Comparison of ENCODE assay signal across 18 cellular contexts in genomic region chr20:3405139-3405538, GRCh38. TPM values are rescaled to one million over a fixed set of nuclear protein-coding genes. Genes with fewer than 3 reads are reported as not detected.
A peak's percentile ranks its signal among the peaks of the same experiment; 100 is the strongest.
DNase-seq lines count a peak whose midpoint lies in the region; ATAC-seq and TF ChIP-seq lines count a peak whose summit lies in the region.
"Had no signal": no experiment of that assay in that cellular context is flagged by ENCODE, and none has a peak within 500 bp of the region (broad histone marks: within the 10 kb centered on the region; RNA-seq: fewer than 3 reads in every experiment).

No MANE protein-coding gene starts in this region.

- H2BK15ac ChIP-seq in neuronal stem cell (ENCODE audit: low read length) = no peak overlapping the region

- DNase-seq in heart right ventricle (no peak), Right ventricle myocardium superior (no peak), caudate nucleus (lab: John Stamatoyannopoulos, UW) (no peak), memory B cell (ENCODE audit: low spot score in 2 of 2) (no peak), stomach (no peak), NCI-H128 (lab: John Stamatoyannopoulos, UW; ENCODE audit: unreplicated experiment) (no peak), neuronal stem cell (ENCODE audit: low spot score) (no peak)
- DNase-seq: activated CD8-positive, alpha-beta T cell treated with anti-CD3 and anti-CD28 coated beads for 36 hours; activated gamma-delta T cell treated with Interleukin-2 at 50 U/mL for 16 hours; brain microvascular endothelial cell; DMS 273 treated with DMSO at 0.1 percent for 48 hours; lower lobe of right lung; NCI-H1105 treated with DMSO at 0.1 percent for 48 hours; NCI-H446; stimulated activated CD4-positive, alpha-beta T cell treated with anti-CD3 and anti-CD28 coated beads, Interleukin-1b, Interleukin-23, amount 100 ng/mL, for 48 hours had no signal

- peaks cover 2% of the 10 kb centered on the region for H3K36me3 Mint-ChIP-seq in memory B cell

- ATAC-seq in heart right ventricle = no peak
- no peak for ATAC-seq in Right ventricle myocardium superior (ENCODE audit: poor library complexity)
- ATAC-seq in memory B cell (ENCODE audit: low read depth) = no peak
- no peak for ATAC-seq in HG02970 (IDR thresholded peaks at IDR 0.05; ENCODE audit: low FRiP score, unreplicated experiment)
- ATAC-seq: activated CD8-positive, alpha-beta T cell treated with anti-CD3 and anti-CD28 coated beads for 36 hours; lower lobe of right lung had no signal

- no peaks in the 10 kb centered on the region for H3K79me1 ChIP-seq in neuronal stem cell (ENCODE audit: low read depth, low read length)

- no peak overlapping the region for H4K8ac ChIP-seq in neuronal stem cell (ENCODE audit: low read depth, low read length)

- no peak overlapping the region for H4K91ac ChIP-seq in neuronal stem cell (ENCODE audit: low read depth, low read length, poor library complexity)

- H3K9me3 ChIP-seq in heart right ventricle = no peaks in the 10 kb centered on the region
- H3K9me3 ChIP-seq in stomach = no peaks in the 10 kb centered on the region
- H3K9me3 ChIP-seq in neuronal stem cell (replicated peaks in 1 of 2; ENCODE audit: control insufficient read depth in 2 of 2, insufficient read depth in 1 of 2, low read depth in 1 of 2, low read length in 2 of 2) = no peaks in the 10 kb centered on the region
- H3K9me3 ChIP-seq: lower lobe of right lung, prostate gland had no signal

- H3K27ac ChIP-seq in heart right ventricle = peak overlapping the region in 6 of 10 donors; percentile 89 to 98 (median 96)
- peak overlapping the region; percentile 20 for H3K27ac ChIP-seq in caudate nucleus (ENCODE audit: low read depth, low read length)
- peak overlapping the region in 3 of 5 donors; percentile 95 to 97 (median 96) for H3K27ac ChIP-seq in stomach
- no peak overlapping the region for H3K27ac ChIP-seq in neuronal stem cell (replicated peaks; ENCODE audit: low read length)
- H3K27ac ChIP-seq: brain microvascular endothelial cell had no signal

- no peaks in the 10 kb centered on the region for H3K9me3 Mint-ChIP-seq in memory B cell
- H3K9me3 Mint-ChIP-seq: activated CD8-positive, alpha-beta T cell treated with anti-CD3 and anti-CD28 coated beads for 36 hours; T-helper 1 cell treated with Interleukin-12 subunit alpha and Interleukin-12 subunit beta and Interleukin-4 antibody, amounts not matched to agents 30 μg/mL and 1 μg/mL, for 36 hours had no signal

- intact Hi-C loops in heart right ventricle (cut with DNase I) (loop anchor here in 3 of 10 donors (5.0 to 10.0 kb wide), 3 partner anchors 33 to 198 kb away; partner anchors contain the start of gene ITPA (in 1 of the 3)), Right ventricle myocardium superior (cut with DNase I) (loop anchor here (10.0 kb wide), 2 partner anchors 50 to 70 kb away; partner anchors contain the start of gene ATRN), stomach (cut with DNase I; ENCODE audit: low total_unique reads) (no loop called here)

- no peaks in the 10 kb centered on the region for H3K36me3 ChIP-seq in heart right ventricle
- H3K36me3 ChIP-seq in stomach = no peaks in the 10 kb centered on the region
- H3K36me3 ChIP-seq in neuronal stem cell (replicated peaks in 1 of 2; ENCODE audit: control insufficient read depth in 2 of 2, insufficient read depth in 2 of 2, low read length in 2 of 2) = no peaks in the 10 kb centered on the region
- H3K36me3 ChIP-seq: brain microvascular endothelial cell, lower lobe of right lung, prostate gland had no signal

- no peak overlapping the region for H3K4ac ChIP-seq in neuronal stem cell (ENCODE audit: low read length)

- no peak overlapping the region for H2BK5ac ChIP-seq in neuronal stem cell (ENCODE audit: low read length)

- H3K18ac ChIP-seq in neuronal stem cell (ENCODE audit: low read length) = no peak overlapping the region

- peak overlapping the region in 2 of 10 donors; percentile 81 to 94 for H3K4me3 ChIP-seq in heart right ventricle
- no peak overlapping the region for H3K4me3 ChIP-seq in stomach
- no peak overlapping the region for H3K4me3 ChIP-seq in neuronal stem cell (ENCODE audit: low read length in 2 of 2)
- H3K4me3 ChIP-seq: prostate gland had no signal

- no peak overlapping the region for H3K9ac ChIP-seq in neuronal stem cell (ENCODE audit: low read depth, low read length, poor library complexity)

- 42 to 60% methylated on average over 2 of the region's 2 CpGs for WGBS in heart right ventricle, 2 donors
- 45 to 70% (median 56%) methylated on average over 2 of the region's 2 CpGs for WGBS in stomach, 5 donors
- WGBS in neuronal stem cell (ENCODE audit: extremely low coverage in 2 of 2, insufficient read length in 2 of 2, insufficient replicate concordance in 1 of 2), 2 donors = no CpG with 5 or more reads among the region's 2 CpGs

- H3K4me1 ChIP-seq in heart right ventricle (peaks cover 0 to 60% (median 42%) of the 10 kb centered on the region in 9 donors), stomach (peaks cover 14 to 57% (median 41%) of the 10 kb centered on the region in 4 donors), neuronal stem cell (ENCODE audit: control insufficient read depth in 2 of 2, insufficient read depth in 1 of 2, low read depth in 1 of 2, low read length in 2 of 2) (peaks cover 2 to 3% of the 10 kb centered on the region in 2 donors)

- H2AFZ ChIP-seq in neuronal stem cell (ENCODE audit: low read length) = no peak overlapping the region

- H2BK12ac ChIP-seq in neuronal stem cell (ENCODE audit: low read length) = no peak overlapping the region

- no peak for TF ChIP-seq POLR2A in stomach (IDR thresholded peaks at IDR 0.05)

- H3K4me1 Mint-ChIP-seq in memory B cell = peaks cover 24% of the 10 kb centered on the region

- peak overlapping the region; percentile 94 for H3K27ac Mint-ChIP-seq in memory B cell
- H3K27ac Mint-ChIP-seq: activated CD8-positive, alpha-beta T cell treated with anti-CD3 and anti-CD28 coated beads for 36 hours; T-helper 1 cell treated with Interleukin-12 subunit alpha and Interleukin-12 subunit beta and Interleukin-4 antibody, amounts not matched to agents 30 μg/mL and 1 μg/mL, for 36 hours had no signal

- TF ChIP-seq CTCF in heart right ventricle (IDR thresholded peaks at IDR 0.05) (no peak), stomach (IDR thresholded peaks at IDR 0.05) (no peak)

- H3K23ac ChIP-seq in neuronal stem cell (ENCODE audit: low read depth, low read length, poor library complexity) = no peak overlapping the region

- H3K14ac ChIP-seq in neuronal stem cell (ENCODE audit: low read length) = no peak overlapping the region

- H2AK5ac ChIP-seq in neuronal stem cell (ENCODE audit: low read depth, low read length) = no peak overlapping the region

- H2BK120ac ChIP-seq in neuronal stem cell (ENCODE audit: low read depth, low read length) = no peak overlapping the region

- H3K4me2 ChIP-seq in neuronal stem cell (ENCODE audit: insufficient read depth, low read length, poor library complexity, severe bottlenecking) = no peak overlapping the region

- no peaks in the 10 kb centered on the region for H3K27me3 Mint-ChIP-seq in memory B cell

- no peak for TF ChIP-seq EP300 in stomach (IDR thresholded peaks at IDR 0.05)

- H3K27me3 ChIP-seq in heart right ventricle (no peaks in the 10 kb centered on the region), stomach (no peaks in the 10 kb centered on the region), neuronal stem cell (ENCODE audit: control insufficient read depth in 3 of 3, insufficient read depth in 3 of 3, low read depth in 1 of 3, low read length in 3 of 3) (no peaks in the 10 kb centered on the region)
- H3K27me3 ChIP-seq: brain microvascular endothelial cell had no signal

- H3K4me3 Mint-ChIP-seq in memory B cell = no peak overlapping the region
- H3K4me3 Mint-ChIP-seq: activated CD8-positive, alpha-beta T cell treated with anti-CD3 and anti-CD28 coated beads for 36 hours; T-helper 1 cell treated with Interleukin-12 subunit alpha and Interleukin-12 subunit beta and Interleukin-4 antibody, amounts not matched to agents 30 μg/mL and 1 μg/mL, for 36 hours had no signal

RNA-seq across cellular contexts. Expression of gene DNAAF9, which starts 2.3 kb away (rescaled TPM):
- total RNA-seq in heart right ventricle = 10 to 100 TPM; 15.8 to 32.2 (median 25.2) TPM
- 10 to 100 TPM in 1 of 2 donors, 1 to 10 TPM in 1; 6.4 to 13.9 TPM for polyA plus RNA-seq in heart right ventricle
- total RNA-seq in Right ventricle myocardium superior = 20.4 TPM
- total RNA-seq in stomach = 10 to 100 TPM in 4 of 5 donors, 1 to 10 TPM in 1; 1.2 to 23.7 (median 17.9) TPM
- 1 to 10 TPM; 3.4 to 4.1 (median 3.6) TPM for polyA plus RNA-seq in stomach
- polyA plus RNA-seq in neuronal stem cell (2013, experiment 1 of 2) = 5.0 TPM
- polyA plus RNA-seq in neuronal stem cell (2013, experiment 2 of 2) = 4.9 TPM
